1 cellular context compared by ENCODE assay signal in genomic region chr22:36151006-36151595, GRCh38.
TF ChIP-seq lines count a peak whose summit lies in the region.

No MANE protein-coding gene starts in this region.

TF ChIP-seq in endothelial cell of umbilical vein, 7 proteins besides CTCF, POLR2A, EP300 and RAD21:
- TF ChIP-seq GATA2 (IDR thresholded peaks at IDR 0.05; ENCODE audit: insufficient read depth, insufficient read length, low read depth, low read length) (no peak), EZH2 (IDR thresholded peaks at IDR 0.05; ENCODE audit: borderline replicate concordance, low read depth, low read length, severe bottlenecking) (no peak), POLR2AphosphoS5 (IDR thresholded peaks at IDR 0.05; ENCODE audit: insufficient read depth, low read depth, low read length) (no peak), MYC (IDR thresholded peaks at IDR 0.05; ENCODE audit: low read depth, low read length) (no peak), FOS (IDR thresholded peaks at IDR 0.05; ENCODE audit: borderline replicate concordance, insufficient read depth, low read length) (no peak), JUN (IDR thresholded peaks at IDR 0.05; ENCODE audit: borderline replicate concordance, insufficient read depth, insufficient read length, low read depth) (no peak)
- TF ChIP-seq, protein P1, sequence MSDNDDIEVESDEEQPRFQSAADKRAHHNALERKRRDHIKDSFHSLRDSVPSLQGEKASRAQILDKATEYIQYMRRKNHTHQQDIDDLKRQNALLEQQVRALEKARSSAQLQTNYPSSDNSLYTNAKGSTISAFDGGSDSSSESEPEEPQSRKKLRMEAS (IDR thresholded peaks at IDR 0.05; ENCODE audit: insufficient read depth, insufficient read length), result no peak
